Comparison of ENCODE assay signal across 1 cellular context in genomic region chr22:19431641-19432091, GRCh38.
TF ChIP-seq lines count a peak whose summit lies in the region.

TSS of gene HIRA (minus strand) at chr22:19431733. CDS start at chr22:19431476, 257 bp downstream.

TF ChIP-seq in K562, 482 proteins besides CTCF, POLR2A, EP300 and RAD21 (continued from another document and continues in another):
- no peak for TF ChIP-seq ZBTB2 (IDR thresholded peaks at IDR 0.05)
- peak; percentile 45 for TF ChIP-seq ZFP36 (IDR thresholded peaks at IDR 0.05; ENCODE audit: low read depth, low read length, partially characterized antibody)
- peak; percentile 96 for TF ChIP-seq HCFC1 (IDR thresholded peaks at IDR 0.05; ENCODE audit: low read depth, low read length)
- peak; percentile 81 for TF ChIP-seq BHLHE40 (IDR thresholded peaks at IDR 0.05; ENCODE audit: low read length)
- no peak for TF ChIP-seq L3MBTL2 (IDR thresholded peaks at IDR 0.05)
- TF ChIP-seq KDM5B (IDR thresholded peaks at IDR 0.05; ENCODE audit: insufficient replicate concordance, low read depth, low read length) = no peak
- TF ChIP-seq RBBP5 (IDR thresholded peaks at IDR 0.05; ENCODE audit: borderline replicate concordance, insufficient read depth, low read length, poor library complexity, severe bottlenecking) = peak; percentile 62
- 0 out of 2 replicates have a peak, but pooled peaks have one; percentile 49 for TF ChIP-seq ZNF449 (CRISPR knock-in tag; IDR thresholded peaks at IDR 0.05)
- no peak for TF ChIP-seq CBX5 (IDR thresholded peaks at IDR 0.05; ENCODE audit: borderline replicate concordance, low read depth)
- TF ChIP-seq ZNF174 (CRISPR knock-in tag; IDR thresholded peaks at IDR 0.05) = no peak
- TF ChIP-seq DIDO1 (tag; IDR thresholded peaks at IDR 0.05; ENCODE audit: low read depth) = peak; percentile 92
- peak; percentile 83; the same call in 1 of the 2 replicates for TF ChIP-seq HIVEP1 (CRISPR knock-in tag; IDR thresholded peaks at IDR 0.05)
- TF ChIP-seq ZNF644 (tag; IDR thresholded peaks at IDR 0.05; ENCODE audit: low read depth) = no peak
- TF ChIP-seq HMGN3 (IDR thresholded peaks at IDR 0.05; ENCODE audit: borderline replicate concordance, extremely low read depth, insufficient read length, low read depth, low read length) = no peak
- peak; percentile 63 for TF ChIP-seq ETV1 (tag; conservative IDR thresholded peaks at IDR 0.05; ENCODE audit: low read depth)
- TF ChIP-seq RBM15 (IDR thresholded peaks at IDR 0.05; ENCODE audit: insufficient read depth, low read length) = peak; percentile 63; the same call in 1 of the 2 replicates
- TF ChIP-seq ZNF212 (CRISPR knock-in tag; IDR thresholded peaks at IDR 0.05) = peak; percentile 89; the same call in 1 of the 2 replicates
- TF ChIP-seq VEZF1 (CRISPR knock-in tag; IDR thresholded peaks at IDR 0.05) = no peak
- TF ChIP-seq RB1 (IDR thresholded peaks at IDR 0.05; ENCODE audit: low read depth) = no peak
- TF ChIP-seq PYGO2 (tag; IDR thresholded peaks at IDR 0.05) = no peak
- TF ChIP-seq ARID3B (CRISPR knock-in tag; IDR thresholded peaks at IDR 0.05; ENCODE audit: borderline replicate concordance) = peak; percentile 86; the same call in 1 of the 2 replicates
- no peak for TF ChIP-seq ATF1 (CRISPR knock-in tag; IDR thresholded peaks at IDR 0.05)
- TF ChIP-seq ATF1 (tag; IDR thresholded peaks at IDR 0.05) = no peak
- no peak for TF ChIP-seq POLR2B (IDR thresholded peaks at IDR 0.05; ENCODE audit: low read depth, partially characterized antibody)
- TF ChIP-seq DMBX1 (CRISPR knock-in tag; IDR thresholded peaks at IDR 0.05; ENCODE audit: borderline replicate concordance) = peak; percentile 90
- TF ChIP-seq SOX6 (IDR thresholded peaks at IDR 0.05) = no peak
- peak; percentile 96; the same call in 1 of the 2 replicates for TF ChIP-seq KDM2B (CRISPR knock-in tag; IDR thresholded peaks at IDR 0.05)
- no peak for TF ChIP-seq CHD7 (IDR thresholded peaks at IDR 0.05; ENCODE audit: low read depth, low read length)
- no peak for TF ChIP-seq BCOR (IDR thresholded peaks at IDR 0.05)
- no peak for TF ChIP-seq LEF1 (IDR thresholded peaks at IDR 0.05)
- peak; percentile 94 for TF ChIP-seq GMEB1 (CRISPR knock-in tag; IDR thresholded peaks at IDR 0.05)
- TF ChIP-seq ZNF764 (CRISPR knock-in tag; IDR thresholded peaks at IDR 0.05; ENCODE audit: low read depth) = peak; percentile 88
- TF ChIP-seq EWSR1 (IDR thresholded peaks at IDR 0.05; ENCODE audit: borderline replicate concordance, low read depth, partially characterized antibody) = no peak
- no peak for TF ChIP-seq CHD1 (IDR thresholded peaks at IDR 0.05; ENCODE audit: low read length)
- TF ChIP-seq PHTF2 (CRISPR knock-in tag; IDR thresholded peaks at IDR 0.05) = no peak
- peak in 1 of 2 experiments; percentile 77; a peak in 3 of 4 replicates for TF ChIP-seq MAZ (CRISPR knock-in tag; conservative IDR thresholded peaks at IDR 0.05 in 1 of 2, IDR thresholded peaks at IDR 0.05 in 1 of 2)
- TF ChIP-seq HDAC3 (IDR thresholded peaks at IDR 0.05; ENCODE audit: borderline replicate concordance, partially characterized antibody) = no peak
- no peak for TF ChIP-seq ZNF785 (CRISPR knock-in tag; IDR thresholded peaks at IDR 0.05)
- no peak for TF ChIP-seq HBP1 (CRISPR knock-in tag; IDR thresholded peaks at IDR 0.05)
- no peak for TF ChIP-seq GABPA (tag; conservative IDR thresholded peaks at IDR 0.05; ENCODE audit: low read depth)
- TF ChIP-seq ZBTB12 (CRISPR knock-in tag; IDR thresholded peaks at IDR 0.05) = peak; percentile 78
